In the genomic region with DNA sequence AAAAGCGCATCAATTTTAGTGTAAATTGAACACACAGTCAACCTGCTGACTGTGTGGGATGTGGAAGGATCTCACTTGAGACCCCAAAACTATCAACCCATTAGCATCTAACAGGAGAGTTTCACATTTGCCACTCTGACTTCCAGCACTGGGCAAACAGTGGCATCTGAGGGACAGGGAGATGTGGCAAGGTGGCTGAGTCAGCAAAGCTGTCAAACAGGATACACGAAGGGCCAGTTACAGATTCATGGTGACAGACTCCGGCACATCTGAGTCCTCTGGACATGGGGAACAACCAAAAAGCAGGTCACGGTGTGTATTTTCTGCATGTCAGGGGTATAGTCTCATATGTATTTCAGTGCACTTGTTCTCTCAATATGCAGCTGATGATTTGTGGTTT, we compare ENCODE assay signal across 25 cellular contexts.
"Had no signal": no experiment of that assay in that cellular context is flagged by ENCODE, and none has a peak within 500 bp of the region (broad histone marks: within the 10 kb centered on the region; RNA-seq: fewer than 3 reads in every experiment).

No MANE protein-coding gene starts in this region.

- H3K27me3 Mint-ChIP-seq: naive B cell had no signal

- H3K27ac Mint-ChIP-seq: mesothelial cell of epicardium, naive B cell had no signal

- H3K4me3 Mint-ChIP-seq: mesothelial cell of epicardium, naive B cell had no signal

- H3K27ac ChIP-seq: coronary artery, dorsolateral prefrontal cortex, esophagus squamous epithelium, gastrocnemius medialis, heart right ventricle, left lung, lower lobe of right lung had no signal

- H3K36me3 ChIP-seq: esophagus squamous epithelium, gastrocnemius medialis, heart right ventricle, left lung, lower lobe of right lung had no signal

- H3K27me3 ChIP-seq: dorsolateral prefrontal cortex, esophagus squamous epithelium, gastrocnemius medialis, heart right ventricle, left lung had no signal

- H3K4me1 Mint-ChIP-seq: mesothelial cell of epicardium, naive B cell had no signal

- FAIRE-seq: colon, endothelial cell of umbilical vein, islet of Langerhans, keratinocyte had no signal

- ATAC-seq: gastrocnemius medialis, heart right ventricle, left cardiac atrium, left lung, left ventricle myocardium superior, lower lobe of right lung, mucosa of descending colon had no signal

- H3K4me1 ChIP-seq: esophagus squamous epithelium, left lung, lower lobe of right lung had no signal

- H3K4me3 ChIP-seq: coronary artery, dorsolateral prefrontal cortex, esophagus squamous epithelium, gastrocnemius medialis, heart right ventricle, left lung, lower lobe of right lung, mucosa of descending colon had no signal

- DNase-seq: dermis blood vessel endothelial cell; dorsolateral prefrontal cortex; effector CD4-positive, alpha-beta T cell; effector memory CD4-positive, alpha-beta T cell; esophagus squamous epithelium; foreskin fibroblast; foreskin melanocyte; gastrocnemius medialis; glutamatergic neuron; head of caudate nucleus; heart right ventricle; hippocampal formation; left cardiac atrium; left lung; left ventricle myocardium superior; lower lobe of right lung; mesenchymal stem cell; mucosa of descending colon; naive B cell had no signal
